8 cellular contexts compared by ENCODE assay signal in genomic region chr17:7014261-7014994, GRCh38. TPM values are rescaled to one million over a fixed set of nuclear protein-coding genes. Genes with fewer than 3 reads are reported as not detected.
DNase-seq lines count a peak whose midpoint lies in the region; ATAC-seq, FAIRE-seq and TF ChIP-seq lines count a peak whose summit lies in the region.

No MANE protein-coding gene starts in this region.

- H3K27ac ChIP-seq in KOPT-K1 (ENCODE audit: low read depth, low read length, poor library complexity, severe bottlenecking) (peak overlapping the region; percentile 92), fibroblast of lung (ENCODE audit: insufficient read depth, low read length) (peak overlapping the region; percentile 100)

- peak overlapping the region; percentile 81 to 99 (median 92) for H3K4me3 ChIP-seq in fibroblast of lung (replicated peaks in 1 of 4; ENCODE audit: control extremely low read depth in 1 of 4, insufficient read depth in 1 of 4, low read depth in 3 of 4, low read length in 4 of 4)

- H3K9ac ChIP-seq in fibroblast of lung (ENCODE audit: insufficient read depth, low read length) = peak overlapping the region; percentile 76

- no peaks in the 10 kb centered on the region for H3K27me3 Mint-ChIP-seq in natural killer cell treated with Interleukin-12 subunit alpha and Interleukin-12 subunit beta and Interleukin-15 and Interleukin-18, amount 100 ng/mL, for 72 hours

- peak overlapping the region; percentile 98 to 99 for H3K27ac Mint-ChIP-seq in natural killer cell treated with Interleukin-12 subunit alpha and Interleukin-12 subunit beta and Interleukin-15 and Interleukin-18, amount 100 ng/mL, for 72 hours

- H3K4me3 Mint-ChIP-seq in natural killer cell treated with Interleukin-12 subunit alpha and Interleukin-12 subunit beta and Interleukin-15 and Interleukin-18, amount 100 ng/mL, for 72 hours = peak overlapping the region; percentile 99

- H3K79me2 ChIP-seq in fibroblast of lung (ENCODE audit: control insufficient read depth, insufficient read depth, low read length) = peaks cover 45% of the 10 kb centered on the region

- no peak overlapping the region for H2AFZ ChIP-seq in fibroblast of lung (ENCODE audit: low read length)

- H3K9me3 Mint-ChIP-seq in natural killer cell treated with Interleukin-12 subunit alpha and Interleukin-12 subunit beta and Interleukin-15 and Interleukin-18, amount 100 ng/mL, for 72 hours = no peaks in the 10 kb centered on the region

- H3K9me3 ChIP-seq in KOPT-K1 (ENCODE audit: insufficient read depth, low read length, poor library complexity, severe bottlenecking) (no peaks in the 10 kb centered on the region), fibroblast of lung (ENCODE audit: control insufficient read depth, insufficient read depth, low read depth, low read length) (no peaks in the 10 kb centered on the region)

- H3K36me3 Mint-ChIP-seq in natural killer cell treated with Interleukin-12 subunit alpha and Interleukin-12 subunit beta and Interleukin-15 and Interleukin-18, amount 100 ng/mL, for 72 hours = peaks cover 12% of the 10 kb centered on the region

- TF ChIP-seq CTCF in fibroblast of lung (conservative IDR thresholded peaks at IDR 0.05 in 1 of 2, IDR thresholded peaks at IDR 0.05 in 1 of 2; ENCODE audit: low read depth in 1 of 2, low read length in 2 of 2) = peak; percentile 36 to 44

- peaks cover 70 to 72% of the 10 kb centered on the region in 2 donors for H3K4me1 Mint-ChIP-seq in natural killer cell treated with Interleukin-12 subunit alpha and Interleukin-12 subunit beta and Interleukin-15 and Interleukin-18, amount 100 ng/mL, for 72 hours (ENCODE audit: low read depth in 2 of 2)

- peaks cover 12% of the 10 kb centered on the region for H3K4me1 ChIP-seq in fibroblast of lung (ENCODE audit: control insufficient read depth, extremely low read depth, insufficient read depth, low read length)

- H3K4me2 ChIP-seq in fibroblast of lung (ENCODE audit: extremely low read depth, insufficient read depth, low read length) = peak overlapping the region; percentile 89

- DNase-seq in EL (peak; percentile 98), RCC 7860 (ENCODE audit: low spot score) (peak; percentile 89), fibroblast of lung (ENCODE audit: low read depth in 2 of 2) (peak; percentile 95 to 96)
- peak; percentile 92 to 98 for DNase-seq in activated T-helper 1 cell treated with anti-CD3 and anti-CD28 coated beads, Interleukin-2, amount 50 U/mL, for 16 hours (ENCODE audit: low read depth in 1 of 2, low spot score in 1 of 2)
- peak; percentile 99 for DNase-seq in natural killer cell treated with Interleukin-12 subunit alpha and Interleukin-12 subunit beta and Interleukin-15 and Interleukin-18, amount 100 ng/mL, for 72 hours (ENCODE audit: low spot score)
- peak; percentile 99 for DNase-seq in stimulated activated naive CD4-positive, alpha-beta T cell treated with Interleukin-2 at 50 U/mL for 16 hours (lab: John Stamatoyannopoulos, UW)

- H4K20me1 ChIP-seq in fibroblast of lung (ENCODE audit: control insufficient read depth, extremely low read depth, insufficient read depth, low read length) = no peaks in the 10 kb centered on the region

- no peaks in the 10 kb centered on the region for H3K27me3 ChIP-seq in fibroblast of lung (ENCODE audit: control insufficient read depth, insufficient read depth, low read length)

- H3K36me3 ChIP-seq in KOPT-K1 (ENCODE audit: insufficient read depth, low read length) = peaks cover 15% of the 10 kb centered on the region; the same call in 1 of the 2 replicates
- peaks cover 5% of the 10 kb centered on the region for H3K36me3 ChIP-seq in fibroblast of lung (ENCODE audit: control insufficient read depth, insufficient read depth, low read length)

- peak; percentile 78 for ATAC-seq in GM21825 (IDR thresholded peaks at IDR 0.05; ENCODE audit: unreplicated experiment)
- ATAC-seq in natural killer cell treated with Interleukin-12 subunit alpha and Interleukin-12 subunit beta and Interleukin-15 and Interleukin-18, amount 100 ng/mL, for 72 hours = peak; percentile 92 to 94

- peak; percentile 47 for FAIRE-seq in RCC 7860 (lab: Jason Lieb, UNC)

RNA-seq across cellular contexts. Expression of gene RNASEK, which starts 2.0 kb away (rescaled TPM):
- total RNA-seq in fibroblast of lung = 27.2 and 64.6 TPM in 2 replicates
- 201 and 232 TPM in 2 replicates for polyA plus RNA-seq in fibroblast of lung
- 494 and 511 TPM in 2 replicates for polyA plus RNA-seq in fibroblast of lung (2012)
- 232 and 276 TPM in 2 replicates for polyA minus RNA-seq in fibroblast of lung (ENCODE audit: low replicate concordance)
- total RNA-seq in natural killer cell treated with Interleukin-12 subunit alpha and Interleukin-12 subunit beta and Interleukin-15 and Interleukin-18, amount 100 ng/mL, for 72 hours = 100 to 1,000 TPM; 206 to 224 TPM

RNA-seq across cellular contexts. Expression of gene BCL6B, which starts 8.4 kb away (rescaled TPM):
- under 0.01 and 0.50 TPM in 2 replicates for total RNA-seq in fibroblast of lung
- polyA plus RNA-seq in fibroblast of lung = 0.02 and 0.07 TPM in 2 replicates
- 0.13 TPM in 1 of 2 replicates, not detected in the other for polyA plus RNA-seq in fibroblast of lung (2012)
- polyA minus RNA-seq in fibroblast of lung (ENCODE audit: low replicate concordance) = not detected in 2 replicates
- 1 to 10 TPM in 1 of 2 donors, under 1 TPM in 1; 0.73 to 1.1 TPM for total RNA-seq in natural killer cell treated with Interleukin-12 subunit alpha and Interleukin-12 subunit beta and Interleukin-15 and Interleukin-18, amount 100 ng/mL, for 72 hours

RNA-seq across cellular contexts. Expression of gene ALOX12, which starts 18.6 kb away (rescaled TPM):
- 0.17 and 0.26 TPM in 2 replicates for total RNA-seq in fibroblast of lung
- 0.02 and 0.06 TPM in 2 replicates for polyA plus RNA-seq in fibroblast of lung
- polyA plus RNA-seq in fibroblast of lung (2012) = 0.13 and 0.23 TPM in 2 replicates
- not detected in 2 replicates for polyA minus RNA-seq in fibroblast of lung (ENCODE audit: low replicate concordance)
- total RNA-seq in natural killer cell treated with Interleukin-12 subunit alpha and Interleukin-12 subunit beta and Interleukin-15 and Interleukin-18, amount 100 ng/mL, for 72 hours = not detected

RNA-seq across cellular contexts. Expression of gene SLC16A13, which starts 21.4 kb away (rescaled TPM):
- total RNA-seq in fibroblast of lung = 0.26 and 1.3 TPM in 2 replicates
- polyA plus RNA-seq in fibroblast of lung = 1.4 and 1.6 TPM in 2 replicates
- 2.0 and 2.8 TPM in 2 replicates for polyA plus RNA-seq in fibroblast of lung (2012)
- 5.9 and 6.5 TPM in 2 replicates for polyA minus RNA-seq in fibroblast of lung (ENCODE audit: low replicate concordance)
- 10 to 100 TPM; 11.7 to 19.1 TPM for total RNA-seq in natural killer cell treated with Interleukin-12 subunit alpha and Interleukin-12 subunit beta and Interleukin-15 and Interleukin-18, amount 100 ng/mL, for 72 hours

RNA-seq across cellular contexts. Expression of gene SLC16A11, which starts 29.5 kb away (rescaled TPM):
- total RNA-seq in fibroblast of lung = under 0.01 and 0.17 TPM in 2 replicates
- polyA plus RNA-seq in fibroblast of lung = not detected in 2 replicates
- 0.12 and 0.28 TPM in 2 replicates for polyA plus RNA-seq in fibroblast of lung (2012)
- 0.70 TPM in 1 of 2 replicates, not detected in the other for polyA minus RNA-seq in fibroblast of lung (ENCODE audit: low replicate concordance)
- total RNA-seq in natural killer cell treated with Interleukin-12 subunit alpha and Interleukin-12 subunit beta and Interleukin-15 and Interleukin-18, amount 100 ng/mL, for 72 hours = 1 to 10 TPM; 1.2 to 1.7 TPM

Comparison
In these comparisons a context has a peak if more than half of its experiments do, and no peak if none do; other contexts are left out.
1. Peak in every context shown above with its lines: DNase-seq, ATAC-seq, H3K4me3 ChIP-seq and H3K27ac ChIP-seq.